In genomic region chr1:115107501-115108260, GRCh38 we compare ENCODE assay signal across 14 cellular contexts. TPM values are rescaled to one million over a fixed set of nuclear protein-coding genes. Genes with fewer than 3 reads are reported as not detected.
DNase-seq lines count a peak whose midpoint lies in the region; ATAC-seq and TF ChIP-seq lines count a peak whose summit lies in the region.
"Had no signal": no experiment of that assay in that cellular context is flagged by ENCODE, and none has a peak within 500 bp of the region (broad histone marks: within the 10 kb centered on the region; RNA-seq: fewer than 3 reads in every experiment).

No MANE protein-coding gene starts in this region.

- no peaks in the 10 kb centered on the region for H3K27me3 ChIP-seq in gastroesophageal sphincter
- H3K27me3 ChIP-seq: heart right ventricle had no signal

- DNase-seq in Kasumi-1 (lab: John Stamatoyannopoulos, UW) = peak; percentile 59 to 64
- DNase-seq in SKM-1 (lab: John Stamatoyannopoulos, UW; ENCODE audit: unreplicated experiment) = peak; percentile 83
- peak; percentile 60 for DNase-seq in stromal cell of bone marrow (ENCODE audit: low read depth)
- no peak for DNase-seq in activated T-cell treated with anti-CD3 and anti-CD28 coated beads, Interleukin-2, amount 50 U/mL, for 24 hours
- no peak for DNase-seq in germinal center (ENCODE audit: low spot score)
- no peak for DNase-seq in AG08396 (ENCODE audit: low spot score)
- DNase-seq: activated CD4-positive, alpha-beta T cell treated with anti-CD3 and anti-CD28 coated beads, Interleukin-2, amount 50 U/mL, for 48 hours; effector CD8-positive, alpha-beta T cell; heart right ventricle; left colon; NCI-H226; RPMI8226 had no signal

- H3K27ac ChIP-seq in gastroesophageal sphincter = no peak overlapping the region

- H3K27me3 Mint-ChIP-seq in activated T-cell treated with anti-CD3 and anti-CD28 coated beads, Interleukin-2, amount 50 U/mL, for 24 hours = no peaks in the 10 kb centered on the region
- H3K27me3 Mint-ChIP-seq: activated T-helper 17 cell treated with anti-CD3 and anti-CD28 coated beads, Interleukin-2, amount 50 U/mL, for 72 hours had no signal

- 59 to 86% methylated on average over 4 to 5 of the region's 5 CpGs for WGBS in gastroesophageal sphincter (ENCODE audit: low coverage in 1 of 2), 2 donors

- no peak overlapping the region for H3K4me3 ChIP-seq in gastroesophageal sphincter
- H3K4me3 ChIP-seq: heart right ventricle had no signal

- peaks cover 0 to 14% (median 0%) of the 10 kb centered on the region in 3 donors for H3K4me1 ChIP-seq in gastroesophageal sphincter

- no peak for TF ChIP-seq EP300 in gastroesophageal sphincter (IDR thresholded peaks at IDR 0.05)

- no peaks in the 10 kb centered on the region for H3K36me3 Mint-ChIP-seq in activated T-cell treated with anti-CD3 and anti-CD28 coated beads, Interleukin-2, amount 50 U/mL, for 24 hours (ENCODE audit: low read depth)

- ATAC-seq in gastroesophageal sphincter = peak; percentile 75
- ATAC-seq: activated T-helper 17 cell treated with anti-CD3 and anti-CD28 coated beads, Interleukin-2, amount 50 U/mL, for 72 hours; left colon had no signal

- peaks cover 10% of the 10 kb centered on the region for H3K4me1 Mint-ChIP-seq in activated T-cell treated with anti-CD3 and anti-CD28 coated beads, Interleukin-2, amount 50 U/mL, for 24 hours (ENCODE audit: low read depth)

- no peak overlapping the region for H3K27ac Mint-ChIP-seq in activated T-cell treated with anti-CD3 and anti-CD28 coated beads, Interleukin-2, amount 50 U/mL, for 24 hours
- H3K27ac Mint-ChIP-seq: activated T-helper 17 cell treated with anti-CD3 and anti-CD28 coated beads, Interleukin-2, amount 50 U/mL, for 72 hours had no signal

- peaks cover 4% of the 10 kb centered on the region for H3K9me3 Mint-ChIP-seq in activated T-cell treated with anti-CD3 and anti-CD28 coated beads, Interleukin-2, amount 50 U/mL, for 24 hours
- H3K9me3 Mint-ChIP-seq: activated T-helper 17 cell treated with anti-CD3 and anti-CD28 coated beads, Interleukin-2, amount 50 U/mL, for 72 hours had no signal

- TF ChIP-seq POLR2A in gastroesophageal sphincter (IDR thresholded peaks at IDR 0.05) = no peak

- TF ChIP-seq CTCF in gastroesophageal sphincter (IDR thresholded peaks at IDR 0.05) = no peak

- no peaks in the 10 kb centered on the region for H3K9me3 ChIP-seq in gastroesophageal sphincter

- no peaks in the 10 kb centered on the region for H3K36me3 ChIP-seq in gastroesophageal sphincter
- H3K36me3 ChIP-seq: heart right ventricle had no signal

- H3K4me3 Mint-ChIP-seq in activated T-cell treated with anti-CD3 and anti-CD28 coated beads, Interleukin-2, amount 50 U/mL, for 24 hours = no peak overlapping the region
- H3K4me3 Mint-ChIP-seq: activated T-helper 17 cell treated with anti-CD3 and anti-CD28 coated beads, Interleukin-2, amount 50 U/mL, for 72 hours had no signal

RNA-seq across cellular contexts. Expression of gene TSPAN2, which starts 18.4 kb away (rescaled TPM):
- 10 to 100 TPM; 53.7 to 85.1 (median 63.8) TPM for total RNA-seq in gastroesophageal sphincter

Comparison
In these comparisons a context has a peak if more than half of its experiments do, and no peak if none do; other contexts are left out.
1. DNase-seq: peak in Kasumi-1 (2 of 2), SKM-1 (single experiment) and stromal cell of bone marrow (single experiment); none in activated T-cell treated with anti-CD3 and anti-CD28 coated beads, Interleukin-2, amount 50 U/mL, for 24 hours (single experiment), germinal center (single experiment) and AG08396 (single experiment).